In genomic region chr16:67028167-67028554, GRCh38 we compare ENCODE assay signal across 8 cellular contexts. TPM values are rescaled to one million over a fixed set of nuclear protein-coding genes. Genes with fewer than 3 reads are reported as not detected.
DNase-seq lines count a peak whose midpoint lies in the region; ATAC-seq and TF ChIP-seq lines count a peak whose summit lies in the region.

No MANE protein-coding gene starts in this region.

- H3K27ac ChIP-seq in angular gyrus (ENCODE audit: low read depth, low read length): peak overlapping the region; percentile 97
- peak overlapping the region; percentile 96 to 98 for H3K27ac ChIP-seq in left lung
- peak overlapping the region; percentile 99 for H3K27ac ChIP-seq in thymus (ENCODE audit: low read depth)

- H3K9me3 ChIP-seq in left lung (no peaks in the 10 kb centered on the region), thymus (ENCODE audit: control insufficient read depth) (no peaks in the 10 kb centered on the region)

- no peak for DNase-seq in activated CD4-positive, alpha-beta T cell treated with anti-CD3 and anti-CD28 coated beads, Interleukin-2, amount 10 ng/mL, durations not matched to agents 24 days and 14 days
- no peak for DNase-seq in activated CD4-positive, alpha-beta T cell treated with anti-CD3 and anti-CD28 coated beads, Interleukin-2, amount 50 U/mL, for 4 hours
- DNase-seq in left lung (no peak), NCI-H226 (no peak)
- DNase-seq in activated CD8-positive, alpha-beta memory T cell treated with anti-CD3 and anti-CD28 coated beads, Interleukin-2, amount 50 U/mL, for 4 hours: no peak

- intact Hi-C loops in activated CD4-positive, alpha-beta T cell treated with anti-CD3 and anti-CD28 coated beads, Interleukin-2, amount 10 ng/mL, durations not matched to agents 24 days and 14 days (cut with micrococcal nuclease): loop anchor here (1.0 kb wide), 1 partner anchor 10 kb away; no protein-coding TSS in a partner anchor
- intact Hi-C loops in left lung (cut with DNase I): no loop called here

- H3K4me3 ChIP-seq in left lung: peak overlapping the region; percentile 27 to 96
- H3K4me3 ChIP-seq in thymus (ENCODE audit: low read length): peak overlapping the region; percentile 93

- 66% methylated on average over 6 of the region's 6 CpGs for WGBS in thymus

- H3K27me3 Mint-ChIP-seq in activated CD4-positive, alpha-beta T cell treated with anti-CD3 and anti-CD28 coated beads, Interleukin-2, amount 10 ng/mL, durations not matched to agents 24 days and 14 days: no peaks in the 10 kb centered on the region

- no peaks in the 10 kb centered on the region for H3K9me3 Mint-ChIP-seq in activated CD4-positive, alpha-beta T cell treated with anti-CD3 and anti-CD28 coated beads, Interleukin-2, amount 10 ng/mL, durations not matched to agents 24 days and 14 days

- H3K4me1 Mint-ChIP-seq in activated CD4-positive, alpha-beta T cell treated with anti-CD3 and anti-CD28 coated beads, Interleukin-2, amount 10 ng/mL, durations not matched to agents 24 days and 14 days: peaks cover 51% of the 10 kb centered on the region

- ATAC-seq in left lung (no peak), GM19463 (IDR thresholded peaks at IDR 0.05; ENCODE audit: unreplicated experiment) (no peak)

- peaks cover 29% of the 10 kb centered on the region for H3K36me3 Mint-ChIP-seq in activated CD4-positive, alpha-beta T cell treated with anti-CD3 and anti-CD28 coated beads, Interleukin-2, amount 10 ng/mL, durations not matched to agents 24 days and 14 days (ENCODE audit: low read depth)

- no peaks in the 10 kb centered on the region for H3K27me3 ChIP-seq in left lung
- H3K27me3 ChIP-seq in thymus (ENCODE audit: control insufficient read depth, insufficient read depth): no peaks in the 10 kb centered on the region

- peak overlapping the region; percentile 95 for H3K27ac Mint-ChIP-seq in activated CD4-positive, alpha-beta T cell treated with anti-CD3 and anti-CD28 coated beads, Interleukin-2, amount 10 ng/mL, durations not matched to agents 24 days and 14 days

- H3K36me3 ChIP-seq in left lung (peaks cover 0 to 10% of the 10 kb centered on the region in 2 donors), thymus (ENCODE audit: control insufficient read depth, insufficient read depth) (no peaks in the 10 kb centered on the region)

- peak overlapping the region; percentile 96 for H3K4me3 Mint-ChIP-seq in activated CD4-positive, alpha-beta T cell treated with anti-CD3 and anti-CD28 coated beads, Interleukin-2, amount 10 ng/mL, durations not matched to agents 24 days and 14 days

- no peak for TF ChIP-seq CTCF in left lung (IDR thresholded peaks at IDR 0.05)

- H3K4me1 ChIP-seq in left lung (peaks cover 17 to 35% of the 10 kb centered on the region in 2 donors), thymus (ENCODE audit: control insufficient read depth, insufficient read depth, low read length) (peaks cover 16% of the 10 kb centered on the region)

RNA-seq across cellular contexts. Expression of gene CBFB, which starts 0.8 kb away (rescaled TPM):
- total RNA-seq in activated CD4-positive, alpha-beta T cell treated with anti-CD3 and anti-CD28 coated beads, Interleukin-2, amount 10 ng/mL, durations not matched to agents 24 days and 14 days: 163 and 172 TPM in 2 replicates
- 10 to 100 TPM; 46.8 to 47.6 TPM for total RNA-seq in left lung
- 49.4 TPM for polyA plus RNA-seq in thymus

RNA-seq across cellular contexts. Expression of gene CES4A, which starts 39.8 kb away (rescaled TPM):
- total RNA-seq in activated CD4-positive, alpha-beta T cell treated with anti-CD3 and anti-CD28 coated beads, Interleukin-2, amount 10 ng/mL, durations not matched to agents 24 days and 14 days: 27.0 and 27.5 TPM in 2 replicates
- 10 to 100 TPM in 1 of 2 donors, 1 to 10 TPM in 1; 9.3 to 14.3 TPM for total RNA-seq in left lung
- polyA plus RNA-seq in thymus: 14.6 TPM
